Comparison of ENCODE assay signal across 1 cellular context in the genomic region with DNA sequence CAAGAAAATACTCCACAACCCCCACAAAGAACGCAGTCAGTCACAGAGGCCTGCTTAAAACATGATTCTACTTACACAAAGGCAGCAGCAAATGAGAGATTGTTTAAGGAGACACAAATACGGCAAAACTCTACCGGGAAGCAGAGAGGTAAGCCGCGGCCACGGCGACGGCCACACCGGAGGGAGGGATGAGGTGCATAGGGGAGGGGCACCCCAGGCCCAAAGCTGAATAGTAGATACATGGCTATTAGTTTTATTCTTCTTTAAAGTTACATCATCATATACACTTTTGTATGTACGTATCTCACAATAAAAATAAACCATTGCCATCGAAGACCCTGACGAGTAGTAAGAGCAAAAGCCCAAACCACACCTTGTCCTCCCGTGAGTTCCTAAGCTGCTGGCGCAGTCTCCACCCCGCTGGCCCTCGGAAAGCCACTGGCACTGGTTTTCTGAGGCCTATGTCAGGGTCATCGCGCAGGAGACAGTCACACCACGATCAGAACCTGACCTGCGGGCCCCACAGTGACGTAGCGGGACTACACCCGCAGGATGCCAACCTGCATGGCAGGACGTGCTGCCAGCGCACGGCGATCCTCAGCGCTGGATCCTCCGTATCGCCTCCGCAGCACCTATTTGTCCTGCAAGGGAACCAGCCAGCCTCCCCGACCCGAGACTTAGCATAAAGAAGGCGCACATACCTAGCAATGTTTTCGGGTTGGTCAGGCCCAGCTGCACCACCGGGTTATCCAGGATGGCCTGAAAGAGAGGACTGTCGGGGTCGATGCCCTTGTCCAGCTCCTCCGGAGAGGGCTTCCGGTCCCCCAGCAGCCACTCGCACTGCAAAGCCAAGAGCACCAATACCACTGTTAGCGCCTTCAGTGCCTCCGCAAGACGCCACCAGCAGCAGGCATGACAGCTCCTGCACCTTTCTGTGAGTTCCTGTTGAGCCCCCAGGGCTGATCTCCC.
A peak's percentile ranks its signal among the peaks of the same experiment; 100 is the strongest.
TF ChIP-seq lines count a peak whose summit lies in the region.

No MANE protein-coding gene starts in this region.

TF ChIP-seq in HepG2, 621 proteins besides CTCF, POLR2A, EP300 and RAD21:
- TF ChIP-seq, protein P1, sequence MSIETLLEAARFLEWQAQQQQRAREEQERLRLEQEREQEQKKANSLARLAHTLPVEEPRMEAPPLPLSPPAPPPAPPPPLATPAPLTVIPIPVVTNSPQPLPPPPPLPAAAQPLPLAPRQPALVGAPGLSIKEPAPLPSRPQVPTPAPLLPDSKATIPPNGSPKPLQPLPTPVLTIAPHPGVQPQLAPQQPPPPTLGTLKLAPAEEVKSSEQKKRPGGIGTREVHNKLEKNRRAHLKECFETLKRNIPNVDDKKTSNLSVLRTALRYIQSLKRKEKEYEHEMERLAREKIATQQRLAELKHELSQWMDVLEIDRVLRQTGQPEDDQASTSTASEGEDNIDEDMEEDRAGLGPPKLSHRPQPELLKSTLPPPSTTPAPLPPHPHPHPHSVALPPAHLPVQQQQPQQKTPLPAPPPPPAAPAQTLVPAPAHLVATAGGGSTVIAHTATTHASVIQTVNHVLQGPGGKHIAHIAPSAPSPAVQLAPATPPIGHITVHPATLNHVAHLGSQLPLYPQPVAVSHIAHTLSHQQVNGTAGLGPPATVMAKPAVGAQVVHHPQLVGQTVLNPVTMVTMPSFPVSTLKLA (IDR thresholded peaks at IDR 0.05), result no peak
- no peak for TF ChIP-seq GATA4 (IDR thresholded peaks at IDR 0.05; ENCODE audit: borderline replicate concordance, low read depth)
- TF ChIP-seq ATF7 (IDR thresholded peaks at IDR 0.05), result peak; percentile 32; the same call in 1 of the 2 replicates
- no peak for TF ChIP-seq ATF7 (CRISPR knock-in tag; IDR thresholded peaks at IDR 0.05)
